Comparison of ENCODE assay signal across 11 cellular contexts in the genomic region with DNA sequence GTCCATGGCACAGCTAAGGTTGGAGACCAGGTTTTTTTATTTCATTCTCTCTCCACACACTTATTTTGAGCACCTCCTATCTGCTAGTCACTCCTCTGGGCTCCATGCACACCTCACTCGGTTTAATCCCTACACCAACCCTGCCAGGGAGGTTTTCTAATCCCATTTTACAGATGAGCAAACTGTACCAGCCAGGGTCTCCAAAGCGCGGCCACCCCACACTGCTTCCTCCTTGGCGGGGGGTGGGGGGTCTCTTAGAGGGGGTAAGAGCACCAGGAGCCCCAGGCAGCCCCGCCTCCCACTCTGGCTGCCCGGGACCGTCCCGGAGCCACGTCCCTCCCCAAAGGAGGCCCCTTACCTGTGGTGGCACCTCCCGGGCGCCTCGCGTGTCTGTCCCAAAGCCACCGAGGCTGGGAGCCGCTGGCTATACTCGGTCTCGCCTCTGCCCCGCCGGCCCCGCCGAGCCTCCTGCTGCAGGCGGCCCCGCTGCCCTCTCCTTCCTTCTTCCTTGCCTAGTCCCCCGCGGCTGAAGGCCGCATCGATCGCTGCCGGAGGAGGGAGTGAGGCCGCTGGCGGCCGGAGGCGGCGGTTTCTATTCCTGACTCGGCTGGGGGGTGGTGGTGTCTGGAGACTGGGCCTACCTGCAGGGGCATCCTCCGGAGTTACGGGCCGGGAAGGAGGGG. TPM values are rescaled to one million over a fixed set of nuclear protein-coding genes. Genes with fewer than 3 reads are reported as not detected.
DNase-seq lines count a peak whose midpoint lies in the region; ATAC-seq and TF ChIP-seq lines count a peak whose summit lies in the region.
"Had no signal": no experiment of that assay in that cellular context is flagged by ENCODE, and none has a peak within 500 bp of the region (broad histone marks: within the 10 kb centered on the region; RNA-seq: fewer than 3 reads in every experiment).

A gene with protein sequence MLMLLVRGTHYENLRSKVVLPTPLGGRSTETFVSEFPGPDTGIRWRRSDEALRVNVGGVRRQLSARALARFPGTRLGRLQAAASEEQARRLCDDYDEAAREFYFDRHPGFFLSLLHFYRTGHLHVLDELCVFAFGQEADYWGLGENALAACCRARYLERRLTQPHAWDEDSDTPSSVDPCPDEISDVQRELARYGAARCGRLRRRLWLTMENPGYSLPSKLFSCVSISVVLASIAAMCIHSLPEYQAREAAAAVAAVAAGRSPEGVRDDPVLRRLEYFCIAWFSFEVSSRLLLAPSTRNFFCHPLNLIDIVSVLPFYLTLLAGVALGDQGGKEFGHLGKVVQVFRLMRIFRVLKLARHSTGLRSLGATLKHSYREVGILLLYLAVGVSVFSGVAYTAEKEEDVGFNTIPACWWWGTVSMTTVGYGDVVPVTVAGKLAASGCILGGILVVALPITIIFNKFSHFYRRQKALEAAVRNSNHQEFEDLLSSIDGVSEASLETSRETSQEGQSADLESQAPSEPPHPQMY (minus strand): TSS at position 565 of the 683 bp plus-strand sequence. CDS start 1,891 bp downstream, outside the sequence.

- peaks cover 5% of the 10 kb centered on the region for H3K4me1 Mint-ChIP-seq in activated T-helper 17 cell treated with anti-CD3 and anti-CD28 coated beads, Interleukin-2, amount 50 U/mL, for 72 hours

- no peaks in the 10 kb centered on the region for H3K9me3 Mint-ChIP-seq in activated T-helper 17 cell treated with anti-CD3 and anti-CD28 coated beads, Interleukin-2, amount 50 U/mL, for 72 hours
- H3K9me3 Mint-ChIP-seq: activated CD4-positive, alpha-beta memory T cell treated with anti-CD3 and anti-CD28 coated beads, Interleukin-2, amount 10 ng/mL, durations not matched to agents 7 days and 5 days had no signal

- peak; percentile 16 for ATAC-seq in activated T-helper 17 cell treated with anti-CD3 and anti-CD28 coated beads, Interleukin-2, amount 50 U/mL, for 72 hours (replicated peaks)
- ATAC-seq in HG03025 (IDR thresholded peaks at IDR 0.05; ENCODE audit: low FRiP score, unreplicated experiment) (no peak), omental fat pad (ENCODE audit: low FRiP score) (no peak)

- peak within 1 kb of the TSS; percentile 8 for H3K9ac ChIP-seq in HUES6 (ENCODE audit: low read length)
- H3K9ac ChIP-seq in iPS-20b (ENCODE audit: low read depth, low read length): no peak within 1 kb of the TSS

- H3K4me1 ChIP-seq in HUES6 (ENCODE audit: control insufficient read depth, insufficient read depth, low read length) (peaks cover 8% of the 10 kb centered on the region), iPS-20b (ENCODE audit: insufficient read depth, low read length) (no peaks in the 10 kb centered on the region; the same call in none of the 2 replicates)

- DNase-seq in skeletal muscle cell (ENCODE audit: low read depth) (no peak), NCI-H2081 (lab: John Stamatoyannopoulos, UW) (no peak), omental fat pad (ENCODE audit: low spot score) (no peak)
- DNase-seq in activated CD4-positive, alpha-beta T cell treated with anti-CD3 and anti-CD28 coated beads for 1 hour: no peak
- DNase-seq: activated CD4-positive, alpha-beta memory T cell treated with anti-CD3 and anti-CD28 coated beads, Interleukin-2, amount 10 ng/mL, durations not matched to agents 7 days and 5 days; NCI-H2081 treated with DMSO at 0.1 percent for 48 hours had no signal

- peaks cover 5% of the 10 kb centered on the region for H3K36me3 Mint-ChIP-seq in activated T-helper 17 cell treated with anti-CD3 and anti-CD28 coated beads, Interleukin-2, amount 50 U/mL, for 72 hours (ENCODE audit: low read depth)

- no peak within 1 kb of the TSS for H3K27ac Mint-ChIP-seq in activated T-helper 17 cell treated with anti-CD3 and anti-CD28 coated beads, Interleukin-2, amount 50 U/mL, for 72 hours
- H3K27ac Mint-ChIP-seq: activated CD4-positive, alpha-beta memory T cell treated with anti-CD3 and anti-CD28 coated beads, Interleukin-2, amount 10 ng/mL, durations not matched to agents 7 days and 5 days had no signal

- H3K36me3 ChIP-seq in HUES6 (ENCODE audit: control insufficient read depth, insufficient read depth, low read length) (no peaks in the 10 kb centered on the region), iPS-20b (ENCODE audit: insufficient read depth, low read depth, low read length) (no peaks in the 10 kb centered on the region)
- H3K36me3 ChIP-seq: neutrophil had no signal

- H3K9me3 ChIP-seq in HUES6 (ENCODE audit: control insufficient read depth, insufficient read depth, low read depth, low read length) (no peaks in the 10 kb centered on the region), iPS-20b (ENCODE audit: insufficient read depth, low read depth, low read length) (no peaks in the 10 kb centered on the region)
- H3K9me3 ChIP-seq: neutrophil had no signal

- no peak within 1 kb of the TSS for H3K4me3 Mint-ChIP-seq in activated T-helper 17 cell treated with anti-CD3 and anti-CD28 coated beads, Interleukin-2, amount 50 U/mL, for 72 hours
- H3K4me3 Mint-ChIP-seq: activated CD4-positive, alpha-beta memory T cell treated with anti-CD3 and anti-CD28 coated beads, Interleukin-2, amount 10 ng/mL, durations not matched to agents 7 days and 5 days had no signal

- no peak within 1 kb of the TSS for H3K27ac ChIP-seq in HUES6 (ENCODE audit: low read depth, low read length)
- no peak within 1 kb of the TSS for H3K27ac ChIP-seq in iPS-20b (ENCODE audit: low read length)
- H3K27ac ChIP-seq: neutrophil had no signal

- no peak for TF ChIP-seq CTCF in omental fat pad (IDR thresholded peaks at IDR 0.05)

- H3K4me3 ChIP-seq in HUES6 (ENCODE audit: low read depth, low read length): peak within 1 kb of the TSS; percentile 51
- H3K4me3 ChIP-seq in iPS-20b (ENCODE audit: low read length): peak within 1 kb of the TSS; percentile 44; the same call in 1 of the 2 replicates
- H3K4me3 ChIP-seq in skeletal muscle cell (ENCODE audit: low read depth, low read length): peak within 1 kb of the TSS; percentile 28

- H3K27me3 ChIP-seq in HUES6 (ENCODE audit: control insufficient read depth, insufficient read depth, low read length) (peaks cover 50% of the 10 kb centered on the region), iPS-20b (ENCODE audit: insufficient read depth, low read length) (peaks cover 60% of the 10 kb centered on the region)

- H3K27me3 Mint-ChIP-seq in activated T-helper 17 cell treated with anti-CD3 and anti-CD28 coated beads, Interleukin-2, amount 50 U/mL, for 72 hours: peaks cover 39% of the 10 kb centered on the region

RNA-seq across cellular contexts. Expression of the gene that starts here (rescaled TPM):
- total RNA-seq in activated T-helper 17 cell treated with anti-CD3 and anti-CD28 coated beads, Interleukin-2, amount 50 U/mL, for 72 hours: under 1 TPM; 0.15 to 0.24 TPM
- total RNA-seq in omental fat pad: under 1 TPM in 3 of 4 donors, not detected in 1; 0.47 to 0.60 (median 0.56) TPM

Comparison
In these comparisons a context has a peak if more than half of its experiments do, and no peak if none do; other contexts are left out.
1. Peak in ATAC-seq in activated T-helper 17 cell treated with anti-CD3 and anti-CD28 coated beads, Interleukin-2, amount 50 U/mL, for 72 hours; RNA of the gene not detected or under 1 TPM.